In genomic region chr6:143543435-143543834, GRCh38 we compare ENCODE assay signal across 18 cellular contexts. TPM values are rescaled to one million over a fixed set of nuclear protein-coding genes. Genes with fewer than 3 reads are reported as not detected.
DNase-seq lines count a peak whose midpoint lies in the region; ATAC-seq and TF ChIP-seq lines count a peak whose summit lies in the region.
"Had no signal": no experiment of that assay in that cellular context is flagged by ENCODE, and none has a peak within 500 bp of the region (broad histone marks: within the 10 kb centered on the region; RNA-seq: fewer than 3 reads in every experiment).

No MANE protein-coding gene starts in this region.

- 62% methylated on average over 1 of the region's 1 CpG for WGBS in hepatocyte (ENCODE audit: low lambda C conversion rate, missing lambda C conversion rate)
- WGBS in GM23248 (ENCODE audit: low coverage in 1 of 2, low lambda C conversion rate in 2 of 2, missing lambda C conversion rate in 2 of 2), 2 experiments: 97 to 100% methylated on average over 1 of the region's 1 CpG

- TF ChIP-seq CTCF in hepatocyte (IDR thresholded peaks at IDR 0.05; ENCODE audit: poor library complexity) (no peak), uterus (IDR thresholded peaks at IDR 0.05) (no peak)

- H3K4me1 Mint-ChIP-seq in CD4-positive, alpha-beta memory T cell: peaks cover 71 to 95% (median 87%) of the 10 kb centered on the region in 4 donors

- H4K20me1 ChIP-seq in hepatocyte (ENCODE audit: insufficient read depth, poor library complexity, severe bottlenecking) (no peaks in the 10 kb centered on the region), GM23248 (ENCODE audit: insufficient read depth) (no peaks in the 10 kb centered on the region)

- H3K36me3 ChIP-seq in CD4-positive, alpha-beta memory T cell (ENCODE audit: insufficient read depth, low read length): no peaks in the 10 kb centered on the region
- no peaks in the 10 kb centered on the region for H3K36me3 ChIP-seq in hepatocyte (replicated peaks; ENCODE audit: insufficient read depth, low read depth)
- no peaks in the 10 kb centered on the region for H3K36me3 ChIP-seq in uterus
- no peaks in the 10 kb centered on the region for H3K36me3 ChIP-seq in GM23248 (ENCODE audit: low read depth)
- H3K36me3 ChIP-seq: sigmoid colon had no signal

- H3K4me1 ChIP-seq in CD4-positive, alpha-beta memory T cell (ENCODE audit: insufficient read depth, low read length): peaks cover 100% of the 10 kb centered on the region
- H3K4me1 ChIP-seq in hepatocyte (ENCODE audit: insufficient read depth) (peaks cover 32% of the 10 kb centered on the region), uterus (no peaks in the 10 kb centered on the region), GM23248 (ENCODE audit: insufficient read depth) (peaks cover 14% of the 10 kb centered on the region; the same call in 1 of the 2 replicates)
- H3K4me1 ChIP-seq: sigmoid colon had no signal

- H3K27me3 ChIP-seq in CD4-positive, alpha-beta memory T cell (ENCODE audit: insufficient read depth, low read length): no peaks in the 10 kb centered on the region
- H3K27me3 ChIP-seq in hepatocyte (no peaks in the 10 kb centered on the region), uterus (no peaks in the 10 kb centered on the region), GM23248 (replicated peaks; ENCODE audit: insufficient read depth) (no peaks in the 10 kb centered on the region)
- H3K27me3 ChIP-seq: sigmoid colon had no signal

- peaks cover 0 to under 1% of the 10 kb centered on the region in 2 donors for H3K36me3 Mint-ChIP-seq in CD4-positive, alpha-beta memory T cell

- no peaks in the 10 kb centered on the region for H3K9me2 ChIP-seq in hepatocyte (replicated peaks; ENCODE audit: insufficient read depth)
- no peaks in the 10 kb centered on the region for H3K9me2 ChIP-seq in GM23248 (ENCODE audit: insufficient read depth)

- H3K9me3 ChIP-seq in CD4-positive, alpha-beta memory T cell (ENCODE audit: control insufficient read depth in 1 of 2, low read length in 2 of 2): no peaks in the 10 kb centered on the region
- H3K9me3 ChIP-seq in hepatocyte (ENCODE audit: low read depth) (no peaks in the 10 kb centered on the region), uterus (no peaks in the 10 kb centered on the region), GM23248 (ENCODE audit: low read depth) (no peaks in the 10 kb centered on the region)
- H3K9me3 ChIP-seq: sigmoid colon had no signal

- ATAC-seq in HG03520 (IDR thresholded peaks at IDR 0.05; ENCODE audit: unreplicated experiment) (no peak), GM19395 (IDR thresholded peaks at IDR 0.05; ENCODE audit: unreplicated experiment) (no peak)
- ATAC-seq: HCT116, left lobe of liver, PC-3 had no signal

- intact Hi-C loops in CD4-positive, alpha-beta memory T cell (cut with micrococcal nuclease): no loop called here
- intact Hi-C loops in uterus (cut with DNase I; ENCODE audit: low total_unique reads): no loop called here

- in situ Hi-C loops in GM23248 (cut with MboI): no loop called here

- POLR2A ChIA-PET in CD4-positive, alpha-beta memory T cell (lab: Charles Lee; ENCODE audit: partially characterized antibody): interaction anchor here (0.9 to 8.3 kb wide), 6 partner anchors 8 to 521 kb away, joined by 3 to 104 read pairs (median 4); partner anchors contain the start of genes FUCA2 and LTV1

- H3K4me3 Mint-ChIP-seq in CD4-positive, alpha-beta memory T cell: peak overlapping the region in 7 of 8 donors; percentile 7 to 76 (median 36)

- H3K79me2 ChIP-seq in hepatocyte (peaks cover 79% of the 10 kb centered on the region), GM23248 (ENCODE audit: insufficient read depth) (peaks cover 27% of the 10 kb centered on the region)

- DNase-seq in Ammon's horn (ENCODE audit: low spot score): peak; percentile 20
- no peak for DNase-seq in CD4-positive, alpha-beta memory T cell
- DNase-seq in NOMO-1 treated with DMSO at 0.1 percent for 48 hours (lab: John Stamatoyannopoulos, UW; ENCODE audit: unreplicated experiment): peak; percentile 64
- DNase-seq in hepatocyte (ENCODE audit: low spot score): no peak
- DNase-seq in uterus: no peak
- DNase-seq in GM23248: no peak
- DNase-seq: GF-D8; hypothalamus; MM.1S; sigmoid colon; stimulated activated CD4-positive, alpha-beta T cell treated with anti-CD3 and anti-CD28 coated beads, Interleukin-4, amount 100 ng/mL, for 4 hours; stimulated activated naive CD4-positive, alpha-beta T cell had no signal

- no peaks in the 10 kb centered on the region for H3F3A ChIP-seq in GM23248 (ENCODE audit: insufficient read depth)

- H3K27me3 Mint-ChIP-seq in CD4-positive, alpha-beta memory T cell: no peaks in the 10 kb centered on the region

- H3K4me2 ChIP-seq in hepatocyte: peak overlapping the region; percentile 50
- no peak overlapping the region for H3K4me2 ChIP-seq in GM23248 (ENCODE audit: unreplicated experiment)

- no peak for TF ChIP-seq POLR2A in uterus (IDR thresholded peaks at IDR 0.05)

- no peak overlapping the region for H3K4me3 ChIP-seq in CD4-positive, alpha-beta memory T cell (ENCODE audit: low read length in 2 of 2)
- H3K4me3 ChIP-seq in hepatocyte (no peak overlapping the region), uterus (no peak overlapping the region), GM23248 (no peak overlapping the region)
- H3K4me3 ChIP-seq: sigmoid colon had no signal

- CTCF ChIA-PET in CD4-positive, alpha-beta memory T cell (lab: Charles Lee; ENCODE audit: partially characterized antibody): interaction anchor here (1.3 to 10.5 kb wide), 3 partner anchors 8 to 32 kb away, joined by 3 to 114 read pairs (median 3); partner anchors contain the start of gene FUCA2

- no peak overlapping the region for H3K27ac ChIP-seq in CD4-positive, alpha-beta memory T cell (ENCODE audit: low read depth, low read length)
- H3K27ac ChIP-seq in hepatocyte (peak overlapping the region; percentile 96), uterus (no peak overlapping the region), GM23248 (no peak overlapping the region)
- H3K27ac ChIP-seq: C4-2B, sigmoid colon had no signal

- H3K9ac ChIP-seq in GM23248: no peak overlapping the region

- peak overlapping the region; percentile 45 to 96 (median 89) for H3K27ac Mint-ChIP-seq in CD4-positive, alpha-beta memory T cell

- no peaks in the 10 kb centered on the region for H3K9me3 Mint-ChIP-seq in CD4-positive, alpha-beta memory T cell

- H2AFZ ChIP-seq in hepatocyte: no peak overlapping the region
- H2AFZ ChIP-seq in GM23248: no peak overlapping the region

RNA-seq across cellular contexts. Expression of gene FUCA2, which starts 31.9 kb away (rescaled TPM):
- total RNA-seq in CD4-positive, alpha-beta memory T cell: 10 to 100 TPM; 10.6 to 11.4 TPM
- polyA plus RNA-seq in CD4-positive, alpha-beta memory T cell: 10 to 100 TPM; 12.2 to 26.3 TPM
- total RNA-seq in hepatocyte: 117 TPM in 2 replicates
- 141 and 142 TPM in 2 replicates for polyA plus RNA-seq in hepatocyte
- 10 to 100 TPM; 15.9 to 35.7 (median 21.1) TPM for total RNA-seq in uterus
- 57.2 and 63.0 TPM in 2 replicates for total RNA-seq in GM23248 (2014; rRNA removed; shearing (Covaris generic))
- polyA plus RNA-seq in GM23248 (2016; fragmentation: Nextera tagmentation; extraction: Ambion mirVana): 108 and 111 TPM in 2 replicates

Comparison
In these comparisons a context has a peak if more than half of its experiments do, and no peak if none do; other contexts are left out.
1. DNase-seq: peak in Ammon's horn (single experiment) and NOMO-1 treated with DMSO at 0.1 percent for 48 hours (single experiment); none in CD4-positive, alpha-beta memory T cell (0 of 5), hepatocyte (single experiment), uterus (0 of 2) and GM23248 (single experiment).